8 cellular contexts compared by ENCODE assay signal in genomic region chr11:117815262-117815803, GRCh38. TPM values are rescaled to one million over a fixed set of nuclear protein-coding genes. Genes with fewer than 3 reads are reported as not detected.
DNase-seq lines count a peak whose midpoint lies in the region; ATAC-seq and TF ChIP-seq lines count a peak whose summit lies in the region.

No MANE protein-coding gene starts in this region.

- in situ Hi-C loops in KBM-7 (cut with MboI; ENCODE audit: low pct_unique_long_range_greater_than_20kb, low sequenced_read_pairs): no loop called here

- no peaks in the 10 kb centered on the region for H3K79me2 ChIP-seq in DND-41 (ENCODE audit: insufficient read depth, low read length)

- no peak overlapping the region for H2AFZ ChIP-seq in DND-41 (ENCODE audit: low read depth, low read length)

- H3K27ac Mint-ChIP-seq in activated CD4-positive, alpha-beta memory T cell treated with anti-CD3 and anti-CD28 coated beads, Interleukin-2, amount 10 ng/mL, durations not matched to agents 7 days and 5 days: peak overlapping the region; percentile 87

- H3K4me3 ChIP-seq in DND-41 (ENCODE audit: low read depth in 1 of 2, low read length in 2 of 2) (no peak overlapping the region), heart left ventricle (peak overlapping the region in 1 of 12 donors; percentile 31)

- POLR2A ChIA-PET in activated CD4-positive, alpha-beta memory T cell treated with anti-CD3 and anti-CD28 coated beads, Interleukin-2, amount 10 ng/mL, durations not matched to agents 7 days and 5 days (lab: Charles Lee): interaction anchor here (0.6 to 4.4 kb wide), 19 partner anchors 7 to 389 kb away, joined by 3 to 32 read pairs (median 3); partner anchors contain the start of genes FXYD2 and IL10RA

- peaks cover 60% of the 10 kb centered on the region for H3K4me1 Mint-ChIP-seq in activated CD4-positive, alpha-beta memory T cell treated with anti-CD3 and anti-CD28 coated beads, Interleukin-2, amount 10 ng/mL, durations not matched to agents 7 days and 5 days

- H3K9ac ChIP-seq in DND-41 (ENCODE audit: low read depth, low read length): no peak overlapping the region; the same call in 1 of the 2 replicates

- H3K27me3 ChIP-seq in DND-41 (ENCODE audit: insufficient read depth, low read length, poor library complexity): no peaks in the 10 kb centered on the region
- no peaks in the 10 kb centered on the region for H3K27me3 ChIP-seq in heart left ventricle

- no peak overlapping the region for H3K4me2 ChIP-seq in DND-41 (ENCODE audit: insufficient read depth, low read length)

- peaks cover 38% of the 10 kb centered on the region for H3K36me3 ChIP-seq in DND-41 (ENCODE audit: insufficient read depth, low read length)
- H3K36me3 ChIP-seq in heart left ventricle: no peaks in the 10 kb centered on the region

- H3K27ac ChIP-seq in DND-41 (ENCODE audit: low read length) (peak overlapping the region; percentile 44; the same call in 1 of the 2 replicates), heart left ventricle (peak overlapping the region in 6 of 12 donors; percentile 24 to 87 (median 36))

- no peak for TF ChIP-seq CTCF in DND-41 (IDR thresholded peaks at IDR 0.05; ENCODE audit: borderline replicate concordance, extremely low read depth, low read length, poor library complexity, severe bottlenecking)
- no peak for TF ChIP-seq CTCF in heart left ventricle (IDR thresholded peaks at IDR 0.05)

- intact Hi-C loops in heart left ventricle (cut with DNase I): loop anchor here in 7 of 10 donors (5.0 kb wide), 5 partner anchors 132 to 388 kb away; no protein-coding TSS in a partner anchor

- H3K9me3 Mint-ChIP-seq in activated CD4-positive, alpha-beta memory T cell treated with anti-CD3 and anti-CD28 coated beads, Interleukin-2, amount 10 ng/mL, durations not matched to agents 7 days and 5 days: no peaks in the 10 kb centered on the region

- H3K27me3 Mint-ChIP-seq in activated CD4-positive, alpha-beta memory T cell treated with anti-CD3 and anti-CD28 coated beads, Interleukin-2, amount 10 ng/mL, durations not matched to agents 7 days and 5 days: peaks cover 9% of the 10 kb centered on the region

- DNase-seq in DND-41: peak; percentile 61
- DNase-seq in KBM-7: peak; percentile 85
- DNase-seq in activated CD4-positive, alpha-beta memory T cell treated with anti-CD3 and anti-CD28 coated beads, Interleukin-2, amount 10 ng/mL, durations not matched to agents 7 days and 5 days: peak; percentile 70
- DNase-seq in heart left ventricle: peak in 3 of 5 donors; percentile 52 to 77 (median 55)
- peak; percentile 44 to 51 for DNase-seq in stimulated activated CD4-positive, alpha-beta T cell treated with anti-CD3 and anti-CD28 coated beads, Interleukin-4, amount 100 ng/mL, for 48 hours (ENCODE audit: low read depth in 2 of 2)
- no peak for DNase-seq in HuH-7.5 (ENCODE audit: low spot score)
- DNase-seq in putamen (ENCODE audit: low spot score): no peak

- H4K20me1 ChIP-seq in DND-41 (ENCODE audit: insufficient read depth, low read length): no peaks in the 10 kb centered on the region; the same call in 1 of the 2 replicates

- 40 to 65% (median 54%) methylated on average over 5 to 7 of the region's 7 CpGs for WGBS in heart left ventricle, 4 donors

- H3K4me1 ChIP-seq in DND-41 (ENCODE audit: insufficient read depth, low read length) (peaks cover 56% of the 10 kb centered on the region), heart left ventricle (peaks cover 0 to 55% (median 26%) of the 10 kb centered on the region in 12 donors)

- no peaks in the 10 kb centered on the region for H3K9me3 ChIP-seq in DND-41 (ENCODE audit: insufficient read depth, low read length, severe bottlenecking)
- H3K9me3 ChIP-seq in heart left ventricle: no peaks in the 10 kb centered on the region

- H3K4me3 Mint-ChIP-seq in activated CD4-positive, alpha-beta memory T cell treated with anti-CD3 and anti-CD28 coated beads, Interleukin-2, amount 10 ng/mL, durations not matched to agents 7 days and 5 days: peak overlapping the region; percentile 23

- no peak for TF ChIP-seq POLR2A in heart left ventricle (IDR thresholded peaks at IDR 0.05)

- ATAC-seq in DND-41 (ENCODE audit: insufficient read depth, low read depth) (peak; percentile 49), GM21515 (IDR thresholded peaks at IDR 0.05; ENCODE audit: unreplicated experiment) (peak; percentile 55), heart left ventricle (peak in 3 of 4 donors; percentile 16 to 44 (median 23))

- CTCF ChIA-PET in activated CD4-positive, alpha-beta memory T cell treated with anti-CD3 and anti-CD28 coated beads, Interleukin-2, amount 10 ng/mL, durations not matched to agents 7 days and 5 days (lab: Charles Lee): interaction anchor here (0.6 to 10.3 kb wide), 18 partner anchors 8 to 977 kb away, joined by 3 to 189 read pairs (median 6); partner anchors contain the start of gene FXYD2

- H3K36me3 Mint-ChIP-seq in activated CD4-positive, alpha-beta memory T cell treated with anti-CD3 and anti-CD28 coated beads, Interleukin-2, amount 10 ng/mL, durations not matched to agents 7 days and 5 days (ENCODE audit: low read depth): no peaks in the 10 kb centered on the region

RNA-seq across cellular contexts. Expression of gene FXYD2, which starts 9.2 kb away (rescaled TPM):
- total RNA-seq in activated CD4-positive, alpha-beta memory T cell treated with anti-CD3 and anti-CD28 coated beads, Interleukin-2, amount 10 ng/mL, durations not matched to agents 7 days and 5 days: under 1 TPM; 0.33 to 0.48 TPM
- 1 to 10 TPM in 5 of 9 donors, under 1 TPM in 3, not detected in 1; 0.48 to 2.7 (median 1.8) TPM for total RNA-seq in heart left ventricle
- 1 to 10 TPM in 1 of 2 donors, under 1 TPM in 1; 0.53 to 1.8 TPM for polyA plus RNA-seq in heart left ventricle

RNA-seq across cellular contexts. Expression of gene DSCAML1, which starts 18.3 kb away (rescaled TPM):
- under 1 TPM in 1 of 2 experiments, not detected in 1; 0.03 TPM for total RNA-seq in activated CD4-positive, alpha-beta memory T cell treated with anti-CD3 and anti-CD28 coated beads, Interleukin-2, amount 10 ng/mL, durations not matched to agents 7 days and 5 days
- total RNA-seq in heart left ventricle: 1 to 10 TPM in 3 of 9 donors, under 1 TPM in 6; 0.05 to 1.7 (median 0.81) TPM
- polyA plus RNA-seq in heart left ventricle: under 1 TPM; 0.11 to 0.76 TPM

Comparison
In these comparisons a context has a peak if more than half of its experiments do, and no peak if none do; other contexts are left out.
1. DNase-seq: peak in DND-41 (single experiment), KBM-7 (single experiment), activated CD4-positive, alpha-beta memory T cell treated with anti-CD3 and anti-CD28 coated beads, Interleukin-2, amount 10 ng/mL, durations not matched to agents 7 days and 5 days (single experiment), heart left ventricle (3 of 5) and stimulated activated CD4-positive, alpha-beta T cell treated with anti-CD3 and anti-CD28 coated beads, Interleukin-4, amount 100 ng/mL, for 48 hours (2 of 2); none in HuH-7.5 (single experiment) and putamen (single experiment).
2. Peak in every context shown above with its lines, with median percentiles within 50 percentile points of each other: ATAC-seq.